15 cellular contexts compared by ENCODE assay signal in the genomic region with DNA sequence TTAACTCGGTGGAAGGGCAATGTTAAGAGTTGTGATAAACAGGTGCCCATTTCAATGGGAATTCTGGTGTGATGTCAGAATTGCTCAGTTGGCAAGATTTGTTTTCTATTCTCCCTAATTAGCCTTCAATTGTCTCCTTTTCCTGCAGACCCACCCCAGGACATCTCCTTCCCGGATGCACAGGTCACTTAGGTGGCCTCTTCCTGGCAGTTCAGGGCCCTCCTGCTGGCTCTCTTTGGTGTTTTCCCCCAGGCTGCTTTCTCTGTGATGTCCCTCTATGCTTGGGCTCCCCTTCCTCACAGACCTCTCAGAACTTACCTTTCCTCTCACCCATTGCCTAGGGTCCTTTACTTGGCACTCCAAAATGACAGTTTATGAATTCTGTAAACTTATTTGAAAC.
"Had no signal": no experiment of that assay in that cellular context is flagged by ENCODE, and none has a peak within 500 bp of the region (broad histone marks: within the 10 kb centered on the region; RNA-seq: fewer than 3 reads in every experiment).

No MANE protein-coding gene starts in this region.

- DNase-seq: effector memory CD8-positive, alpha-beta T cell; foreskin keratinocyte; left colon; left ventricle myocardium superior; natural killer cell; occipital lobe; pancreas; right cardiac atrium; small intestine; stimulated activated CD4-positive, alpha-beta T cell treated with anti-CD3 and anti-CD28 coated beads, Interleukin-12 subunit alpha, Interleukin-12 subunit beta, amount 100 ng/mL, for 4 hours; stimulated activated naive CD4-positive, alpha-beta T cell treated with Interleukin-2 at 50 U/mL for 16 hours; tibial artery; upper lobe of left lung; uterus had no signal

- H3K9ac ChIP-seq: neural progenitor cell had no signal

- H3K27me3 ChIP-seq: neural progenitor cell, pancreas, tibial artery, upper lobe of left lung, uterus had no signal

- H3K4me2 ChIP-seq: neural progenitor cell had no signal

- H2AFZ ChIP-seq: neural progenitor cell had no signal

- FAIRE-seq: pancreas, small intestine had no signal

- H3K9me3 ChIP-seq: pancreas, tibial artery, upper lobe of left lung, uterus had no signal

- H3K4me1 ChIP-seq: pancreas, tibial artery, upper lobe of left lung, uterus had no signal

- H3K36me3 ChIP-seq: neural progenitor cell, pancreas, tibial artery, upper lobe of left lung, uterus had no signal

- H3K4me3 ChIP-seq: neural progenitor cell, pancreas, tibial artery, upper lobe of left lung, uterus had no signal

- ATAC-seq: effector memory CD8-positive, alpha-beta T cell; foreskin keratinocyte; left colon; left ventricle myocardium superior; natural killer cell; pancreas; right cardiac atrium had no signal

- H3K27ac ChIP-seq: foreskin keratinocyte, neural progenitor cell, pancreas, tibial artery, upper lobe of left lung, uterus had no signal
